2 cellular contexts compared by ENCODE assay signal in the genomic region with DNA sequence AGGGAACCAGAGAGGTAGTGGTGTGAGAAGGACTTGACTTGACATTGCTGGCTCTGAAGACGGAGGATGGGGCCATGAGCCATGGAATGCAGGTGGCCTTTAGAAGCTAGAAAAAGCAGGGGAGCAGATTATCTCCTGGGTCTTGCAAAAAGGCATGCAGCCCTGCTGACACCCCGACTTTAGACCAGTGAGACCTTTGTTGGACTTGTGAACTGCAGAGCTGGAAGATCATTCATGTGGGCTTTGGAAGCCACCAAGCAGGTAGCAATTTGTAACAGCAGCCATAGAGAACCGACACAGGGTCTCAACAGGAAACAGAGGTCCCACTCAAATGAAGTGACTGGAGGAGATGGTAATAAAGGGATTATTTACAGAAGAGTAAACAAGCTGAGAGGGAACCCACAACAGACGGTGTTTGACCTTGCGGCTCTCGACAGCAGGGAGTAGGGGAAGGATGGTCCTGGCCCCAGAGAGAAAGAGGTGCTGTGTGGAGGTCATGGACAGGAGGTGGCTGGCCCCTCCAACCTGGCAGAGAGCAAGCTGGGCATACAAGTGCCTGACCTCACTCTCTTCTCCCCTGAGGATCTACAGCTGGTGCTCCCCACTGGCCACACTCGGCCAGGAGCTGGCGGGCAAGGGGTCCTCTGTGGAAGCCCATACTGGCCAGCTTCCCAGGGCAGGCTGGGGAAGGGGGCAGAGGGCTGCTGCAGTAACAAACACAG.
TF ChIP-seq lines count a peak whose summit lies in the region.

No MANE protein-coding gene starts in this region.

TF ChIP-seq in HepG2, 621 proteins besides CTCF, POLR2A, EP300 and RAD21 (continues in another document):
- TF ChIP-seq PRPF4 (IDR thresholded peaks at IDR 0.05; ENCODE audit: low read depth, low read length, poor library complexity, severe bottlenecking) (no peak), SALL1 (CRISPR knock-in tag; IDR thresholded peaks at IDR 0.05) (peak; percentile 48), REXO4 (CRISPR knock-in tag; IDR thresholded peaks at IDR 0.05; ENCODE audit: borderline replicate concordance) (no peak), ZMYM2 (CRISPR knock-in tag; IDR thresholded peaks at IDR 0.05) (peak; percentile 83; the same call in 1 of the 2 replicates), ZFY (CRISPR knock-in tag; IDR thresholded peaks at IDR 0.05) (no peak), ONECUT2 (CRISPR knock-in tag; IDR thresholded peaks at IDR 0.05) (no peak), CCAR2 (optimal IDR thresholded peaks at IDR 0.05; ENCODE audit: low read depth, low read length) (no peak), ZNF292 (CRISPR knock-in tag; IDR thresholded peaks at IDR 0.05; ENCODE audit: borderline replicate concordance, low read depth) (peak; percentile 37; the same call in 1 of the 2 replicates), POLR2G (IDR thresholded peaks at IDR 0.05; ENCODE audit: low read depth, low read length) (no peak), ZSCAN21 (CRISPR knock-in tag; IDR thresholded peaks at IDR 0.05; ENCODE audit: borderline replicate concordance) (no peak), POLR2AphosphoS2 (IDR thresholded peaks at IDR 0.05; ENCODE audit: low read depth, low read length) (no peak), ZKSCAN8 (CRISPR knock-in tag; IDR thresholded peaks at IDR 0.05; ENCODE audit: borderline replicate concordance) (no peak), ZFP36L2 (CRISPR knock-in tag; IDR thresholded peaks at IDR 0.05) (no peak), NR2C2 (CRISPR knock-in tag; IDR thresholded peaks at IDR 0.05; ENCODE audit: borderline replicate concordance) (0 out of 2 replicates have a peak, but pooled peaks have one; percentile 57), SMC3 (IDR thresholded peaks at IDR 0.05; ENCODE audit: low read length) (peak; percentile 5; the same call in 1 of the 2 replicates)
- TF ChIP-seq, protein P1, sequence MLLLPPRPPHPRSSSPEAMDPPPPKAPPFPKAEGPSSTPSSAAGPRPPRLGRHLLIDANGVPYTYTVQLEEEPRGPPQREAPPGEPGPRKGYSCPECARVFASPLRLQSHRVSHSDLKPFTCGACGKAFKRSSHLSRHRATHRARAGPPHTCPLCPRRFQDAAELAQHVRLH (CRISPR knock-in tag; IDR thresholded peaks at IDR 0.05; ENCODE audit: borderline replicate concordance, low read depth): no peak
- TF ChIP-seq, protein P2, sequence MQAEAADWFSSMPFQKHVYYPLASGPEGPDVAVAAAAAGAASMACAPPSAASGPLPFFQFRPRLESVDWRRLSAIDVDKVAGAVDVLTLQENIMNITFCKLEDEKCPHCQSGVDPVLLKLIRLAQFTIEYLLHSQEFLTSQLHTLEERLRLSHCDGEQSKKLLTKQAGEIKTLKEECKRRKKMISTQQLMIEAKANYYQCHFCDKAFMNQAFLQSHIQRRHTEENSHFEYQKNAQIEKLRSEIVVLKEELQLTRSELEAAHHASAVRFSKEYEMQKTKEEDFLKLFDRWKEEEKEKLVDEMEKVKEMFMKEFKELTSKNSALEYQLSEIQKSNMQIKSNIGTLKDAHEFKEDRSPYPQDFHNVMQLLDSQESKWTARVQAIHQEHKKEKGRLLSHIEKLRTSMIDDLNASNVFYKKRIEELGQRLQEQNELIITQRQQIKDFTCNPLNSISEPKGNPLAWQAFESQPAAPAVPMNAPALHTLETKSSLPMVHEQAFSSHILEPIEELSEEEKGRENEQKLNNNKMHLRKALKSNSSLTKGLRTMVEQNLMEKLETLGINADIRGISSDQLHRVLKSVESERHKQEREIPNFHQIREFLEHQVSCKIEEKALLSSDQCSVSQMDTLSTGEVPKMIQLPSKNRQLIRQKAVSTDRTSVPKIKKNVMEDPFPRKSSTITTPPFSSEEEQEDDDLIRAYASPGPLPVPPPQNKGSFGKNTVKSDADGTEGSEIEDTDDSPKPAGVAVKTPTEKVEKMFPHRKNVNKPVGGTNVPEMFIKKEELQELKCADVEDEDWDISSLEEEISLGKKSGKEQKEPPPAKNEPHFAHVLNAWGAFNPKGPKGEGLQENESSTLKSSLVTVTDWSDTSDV (CRISPR knock-in tag; IDR thresholded peaks at IDR 0.05): 0 out of 2 replicates have a peak, but pooled peaks have one; percentile 20
- TF ChIP-seq, protein P3, sequence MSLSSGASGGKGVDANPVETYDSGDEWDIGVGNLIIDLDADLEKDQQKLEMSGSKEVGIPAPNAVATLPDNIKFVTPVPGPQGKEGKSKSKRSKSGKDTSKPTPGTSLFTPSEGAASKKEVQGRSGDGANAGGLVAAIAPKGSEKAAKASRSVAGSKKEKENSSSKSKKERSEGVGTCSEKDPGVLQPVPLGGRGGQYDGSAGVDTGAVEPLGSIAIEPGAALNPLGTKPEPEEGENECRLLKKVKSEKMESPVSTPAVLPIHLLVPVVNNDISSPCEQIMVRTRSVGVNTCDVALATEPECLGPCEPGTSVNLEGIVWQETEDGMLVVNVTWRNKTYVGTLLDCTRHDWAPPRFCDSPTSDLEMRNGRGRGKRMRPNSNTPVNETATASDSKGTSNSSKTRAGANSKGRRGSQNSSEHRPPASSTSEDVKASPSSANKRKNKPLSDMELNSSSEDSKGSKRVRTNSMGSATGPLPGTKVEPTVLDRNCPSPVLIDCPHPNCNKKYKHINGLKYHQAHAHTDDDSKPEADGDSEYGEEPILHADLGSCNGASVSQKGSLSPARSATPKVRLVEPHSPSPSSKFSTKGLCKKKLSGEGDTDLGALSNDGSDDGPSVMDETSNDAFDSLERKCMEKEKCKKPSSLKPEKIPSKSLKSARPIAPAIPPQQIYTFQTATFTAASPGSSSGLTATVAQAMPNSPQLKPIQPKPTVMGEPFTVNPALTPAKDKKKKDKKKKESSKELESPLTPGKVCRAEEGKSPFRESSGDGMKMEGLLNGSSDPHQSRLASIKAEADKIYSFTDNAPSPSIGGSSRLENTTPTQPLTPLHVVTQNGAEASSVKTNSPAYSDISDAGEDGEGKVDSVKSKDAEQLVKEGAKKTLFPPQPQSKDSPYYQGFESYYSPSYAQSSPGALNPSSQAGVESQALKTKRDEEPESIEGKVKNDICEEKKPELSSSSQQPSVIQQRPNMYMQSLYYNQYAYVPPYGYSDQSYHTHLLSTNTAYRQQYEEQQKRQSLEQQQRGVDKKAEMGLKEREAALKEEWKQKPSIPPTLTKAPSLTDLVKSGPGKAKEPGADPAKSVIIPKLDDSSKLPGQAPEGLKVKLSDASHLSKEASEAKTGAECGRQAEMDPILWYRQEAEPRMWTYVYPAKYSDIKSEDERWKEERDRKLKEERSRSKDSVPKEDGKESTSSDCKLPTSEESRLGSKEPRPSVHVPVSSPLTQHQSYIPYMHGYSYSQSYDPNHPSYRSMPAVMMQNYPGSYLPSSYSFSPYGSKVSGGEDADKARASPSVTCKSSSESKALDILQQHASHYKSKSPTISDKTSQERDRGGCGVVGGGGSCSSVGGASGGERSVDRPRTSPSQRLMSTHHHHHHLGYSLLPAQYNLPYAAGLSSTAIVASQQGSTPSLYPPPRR (CRISPR knock-in tag; IDR thresholded peaks at IDR 0.05; ENCODE audit: borderline replicate concordance): peak; percentile 47; the same call in 1 of the 2 replicates
- TF ChIP-seq, protein P4, sequence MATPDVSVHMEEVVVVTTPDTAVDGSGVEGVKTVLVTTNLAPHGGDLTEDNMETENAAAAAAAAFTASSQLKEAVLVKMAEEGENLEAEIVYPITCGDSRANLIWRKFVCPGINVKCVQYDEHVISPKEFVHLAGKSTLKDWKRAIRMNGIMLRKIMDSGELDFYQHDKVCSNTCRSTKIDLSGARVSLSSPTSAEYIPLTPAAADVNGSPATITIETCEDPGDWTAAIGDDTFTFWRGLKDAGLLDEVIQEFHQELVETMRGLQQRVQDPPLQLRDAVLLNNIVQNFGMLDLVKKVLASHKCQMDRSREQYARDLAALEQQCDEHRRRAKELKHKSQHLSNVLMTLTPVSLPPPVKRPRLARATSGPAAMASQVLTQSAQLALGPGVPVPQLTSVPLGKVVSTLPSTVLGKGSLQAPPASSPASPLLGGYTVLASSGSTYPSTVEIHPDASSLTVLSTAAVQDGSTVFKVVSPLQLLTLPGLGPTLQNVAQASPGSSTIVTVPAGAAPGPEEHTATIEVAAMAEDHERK (CRISPR knock-in tag; IDR thresholded peaks at IDR 0.05; ENCODE audit: low read depth): no peak

TF ChIP-seq in H1, 55 proteins besides CTCF, POLR2A, EP300 and RAD21:
- TF ChIP-seq HDAC6 (IDR thresholded peaks at IDR 0.05; ENCODE audit: low read depth, low read length) (no peak), TAF7 (optimal IDR thresholded peaks at IDR 0.05; ENCODE audit: borderline replicate concordance, low read depth, low read length) (no peak), KDM4A (IDR thresholded peaks at IDR 0.05; ENCODE audit: low read depth, low read length, severe bottlenecking) (no peak), KDM5A (IDR thresholded peaks at IDR 0.05; ENCODE audit: low read length) (no peak), CHD1 (IDR thresholded peaks at IDR 0.05; ENCODE audit: low read depth, low read length) (no peak), RNF2 (IDR thresholded peaks at IDR 0.05; ENCODE audit: borderline replicate concordance, low read depth, low read length, missing control alignments, poor library complexity, severe bottlenecking) (no peak), SIRT6 (IDR thresholded peaks at IDR 0.05; ENCODE audit: low read length) (no peak)
TF ChIP-seq in H1: peak in this region for 0.
